In genomic region chr2:105396254-105397024, GRCh38 we compare ENCODE assay signal across 8 cellular contexts. TPM values are rescaled to one million over a fixed set of nuclear protein-coding genes. Genes with fewer than 3 reads are reported as not detected.
DNase-seq lines count a peak whose midpoint lies in the region; TF ChIP-seq lines count a peak whose summit lies in the region.

No MANE protein-coding gene starts in this region.

- H3K4me3 ChIP-seq in AG04449 (ENCODE audit: low read depth, low read length) (peak overlapping the region; percentile 98), choroid plexus epithelial cell (ENCODE audit: low read depth, low read length) (peak overlapping the region; percentile 100), osteoblast (ENCODE audit: insufficient read depth, low read length) (peak overlapping the region; percentile 78)

- H3K79me2 ChIP-seq in osteoblast (ENCODE audit: insufficient read depth, low read length) = peaks cover 89% of the 10 kb centered on the region

- H3K9me3 Mint-ChIP-seq in activated T-helper 1 cell treated with anti-CD3 and anti-CD28 coated beads, Interleukin-12 subunit alpha, Interleukin-12 subunit beta, Interleukin-2, Interleukin-4 antibody, amounts not matched to agents 30 ng/mL and 10 ng/mL and 1 ng/mL, durations not matched to agents 14 hours and 24 hours and 36 hours = no peaks in the 10 kb centered on the region

- peaks cover 4% of the 10 kb centered on the region for H3K4me1 Mint-ChIP-seq in activated T-helper 1 cell treated with anti-CD3 and anti-CD28 coated beads, Interleukin-12 subunit alpha, Interleukin-12 subunit beta, Interleukin-2, Interleukin-4 antibody, amounts not matched to agents 30 ng/mL and 10 ng/mL and 1 ng/mL, durations not matched to agents 14 hours and 24 hours and 36 hours (ENCODE audit: low read depth)

- H3K9me3 ChIP-seq in osteoblast (ENCODE audit: low read depth, low read length) = no peaks in the 10 kb centered on the region

- peak overlapping the region; percentile 96 for H3K27ac ChIP-seq in osteoblast (ENCODE audit: low read depth, low read length)

- H3K4me1 ChIP-seq in osteoblast (ENCODE audit: insufficient read depth, low read length) = peaks cover 55% of the 10 kb centered on the region

- POLR2A ChIA-PET in AG04449 (lab: Yijun Ruan, JAX) = interaction anchor here (0.7 to 8.3 kb wide), 11 partner anchors 7 to 285 kb away, joined by 3 to 72 read pairs (median 4); no protein-coding TSS in a partner anchor

- H2AFZ ChIP-seq in osteoblast (ENCODE audit: low read length) = no peak overlapping the region

- intact Hi-C loops in activated T-helper 1 cell treated with anti-CD3 and anti-CD28 coated beads, Interleukin-12 subunit alpha, Interleukin-12 subunit beta, Interleukin-2, Interleukin-4 antibody, amounts not matched to agents 30 ng/mL and 10 ng/mL and 1 ng/mL, durations not matched to agents 14 hours and 24 hours and 36 hours (cut with micrococcal nuclease) = loop anchor here (5.0 kb wide), 1 partner anchor 351 kb away; no protein-coding TSS in a partner anchor

- H3K27me3 Mint-ChIP-seq in activated T-helper 1 cell treated with anti-CD3 and anti-CD28 coated beads, Interleukin-12 subunit alpha, Interleukin-12 subunit beta, Interleukin-2, Interleukin-4 antibody, amounts not matched to agents 30 ng/mL and 10 ng/mL and 1 ng/mL, durations not matched to agents 14 hours and 24 hours and 36 hours (ENCODE audit: insufficient read depth) = peaks cover 37% of the 10 kb centered on the region

- CTCF ChIA-PET in AG04449 (lab: Yijun Ruan, JAX) = interaction anchor here (1.2 to 25.1 kb wide), 10 partner anchors 9 to 149 kb away, joined by 3 to 328 read pairs (median 4); no protein-coding TSS in a partner anchor

- no peak overlapping the region for H3K27ac Mint-ChIP-seq in activated T-helper 1 cell treated with anti-CD3 and anti-CD28 coated beads, Interleukin-12 subunit alpha, Interleukin-12 subunit beta, Interleukin-2, Interleukin-4 antibody, amounts not matched to agents 30 ng/mL and 10 ng/mL and 1 ng/mL, durations not matched to agents 14 hours and 24 hours and 36 hours

- H4K20me1 ChIP-seq in osteoblast (ENCODE audit: insufficient read depth, low read length) = peaks cover 34% of the 10 kb centered on the region

- no peaks in the 10 kb centered on the region for H3K27me3 ChIP-seq in osteoblast (ENCODE audit: insufficient read depth, low read length)

- TF ChIP-seq CTCF in AG04449 (IDR thresholded peaks at IDR 0.05; ENCODE audit: insufficient read depth, low read length, missing control alignments) = no peak
- TF ChIP-seq CTCF in choroid plexus epithelial cell (conservative IDR thresholded peaks at IDR 0.05; ENCODE audit: low read depth, low read length) = no peak
- TF ChIP-seq CTCF in osteoblast (IDR thresholded peaks at IDR 0.05; ENCODE audit: extremely low read depth, low read depth, low read length) = no peak

- no peaks in the 10 kb centered on the region for H3K36me3 Mint-ChIP-seq in activated T-helper 1 cell treated with anti-CD3 and anti-CD28 coated beads, Interleukin-12 subunit alpha, Interleukin-12 subunit beta, Interleukin-2, Interleukin-4 antibody, amounts not matched to agents 30 ng/mL and 10 ng/mL and 1 ng/mL, durations not matched to agents 14 hours and 24 hours and 36 hours (ENCODE audit: low read depth)

- DNase-seq in AG04449 (ENCODE audit: low read depth, low spot score) (no peak), LoVo (ENCODE audit: low spot score) (peak; percentile 89), choroid plexus epithelial cell (ENCODE audit: low read depth) (peak; percentile 94), osteoblast (ENCODE audit: insufficient read length, low spot score, missing footprints) (peak; percentile 97), NCI-H69 (lab: John Stamatoyannopoulos, UW) (no peak), NCI-H510A treated with DMSO at 0.1 percent for 48 hours (lab: John Stamatoyannopoulos, UW) (no peak), NCI-H2081 (lab: John Stamatoyannopoulos, UW) (no peak)
- DNase-seq in activated T-helper 1 cell treated with anti-CD3 and anti-CD28 coated beads, Interleukin-12 subunit alpha, Interleukin-12 subunit beta, Interleukin-2, Interleukin-4 antibody, amounts not matched to agents 30 ng/mL and 10 ng/mL and 1 ng/mL, durations not matched to agents 14 hours and 24 hours and 36 hours (ENCODE audit: low spot score) = no peak

- H3K36me3 ChIP-seq in osteoblast (ENCODE audit: insufficient read depth, low read length) = peaks cover 63% of the 10 kb centered on the region

- peak overlapping the region; percentile 97 for H3K4me2 ChIP-seq in osteoblast (ENCODE audit: insufficient read depth, low read length)

- no peak overlapping the region for H3K4me3 Mint-ChIP-seq in activated T-helper 1 cell treated with anti-CD3 and anti-CD28 coated beads, Interleukin-12 subunit alpha, Interleukin-12 subunit beta, Interleukin-2, Interleukin-4 antibody, amounts not matched to agents 30 ng/mL and 10 ng/mL and 1 ng/mL, durations not matched to agents 14 hours and 24 hours and 36 hours

RNA-seq across cellular contexts. Expression of gene FHL2, which starts 2.4 kb away (rescaled TPM):
- total RNA-seq in osteoblast = 566 and 568 TPM in 2 replicates
- total RNA-seq in activated T-helper 1 cell treated with anti-CD3 and anti-CD28 coated beads, Interleukin-12 subunit alpha, Interleukin-12 subunit beta, Interleukin-2, Interleukin-4 antibody, amounts not matched to agents 30 ng/mL and 10 ng/mL and 1 ng/mL, durations not matched to agents 14 hours and 24 hours and 36 hours = 2.3 and 2.6 TPM in 2 replicates

RNA-seq across cellular contexts. Expression of gene C2orf49, which starts 59.1 kb away (rescaled TPM):
- 18.0 and 18.1 TPM in 2 replicates for total RNA-seq in osteoblast
- total RNA-seq in activated T-helper 1 cell treated with anti-CD3 and anti-CD28 coated beads, Interleukin-12 subunit alpha, Interleukin-12 subunit beta, Interleukin-2, Interleukin-4 antibody, amounts not matched to agents 30 ng/mL and 10 ng/mL and 1 ng/mL, durations not matched to agents 14 hours and 24 hours and 36 hours = 18.5 and 23.4 TPM in 2 replicates

Comparison
In these comparisons a context has a peak if more than half of its experiments do, and no peak if none do; other contexts are left out.
1. DNase-seq: peak in LoVo (single experiment), choroid plexus epithelial cell (single experiment) and osteoblast (single experiment); none in AG04449 (single experiment), NCI-H69 (single experiment), NCI-H510A treated with DMSO at 0.1 percent for 48 hours (single experiment), activated T-helper 1 cell treated with anti-CD3 and anti-CD28 coated beads, Interleukin-12 subunit alpha, Interleukin-12 subunit beta, Interleukin-2, Interleukin-4 antibody, amounts not matched to agents 30 ng/mL and 10 ng/mL and 1 ng/mL, durations not matched to agents 14 hours and 24 hours and 36 hours (single experiment) and NCI-H2081 (0 of 2).
2. RNA of gene FHL2, which starts 2.4 kb away (total RNA-seq): 566 to 568 TPM in osteoblast; 2.3 to 2.6 TPM in activated T-helper 1 cell treated with anti-CD3 and anti-CD28 coated beads, Interleukin-12 subunit alpha, Interleukin-12 subunit beta, Interleukin-2, Interleukin-4 antibody, amounts not matched to agents 30 ng/mL and 10 ng/mL and 1 ng/mL, durations not matched to agents 14 hours and 24 hours and 36 hours; every median in the first group is over 100 times any median in the second.
3. Peak in every context shown above with its lines, with median percentiles within 50 percentile points of each other: H3K4me3 ChIP-seq.